ENCODE assay signal across 22 cellular contexts in the genomic region with DNA sequence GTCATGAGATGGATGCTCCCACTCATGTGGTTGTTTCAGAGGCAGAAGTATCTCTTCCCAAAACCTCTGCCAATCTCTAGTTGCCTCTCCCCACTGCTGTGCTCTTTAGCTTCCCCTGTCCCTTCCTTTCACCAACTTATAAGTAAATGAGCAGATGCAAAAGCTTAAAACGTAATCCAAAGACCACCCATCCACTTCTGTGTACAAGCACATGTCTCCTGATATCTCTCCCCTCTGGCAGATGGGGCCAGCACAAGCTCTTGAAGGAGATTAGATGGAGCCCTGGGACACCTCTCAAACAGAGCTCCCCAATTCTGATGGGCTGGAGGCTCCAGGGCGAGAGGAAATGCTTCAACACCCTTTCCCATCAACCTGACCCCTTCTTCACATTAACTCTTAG.
"Had no signal": no experiment of that assay in that cellular context is flagged by ENCODE, and none has a peak within 500 bp of the region (broad histone marks: within the 10 kb centered on the region; RNA-seq: fewer than 3 reads in every experiment).

No MANE protein-coding gene starts in this region.

- H3K27ac ChIP-seq: breast epithelium, colonic mucosa, Peyer's patch had no signal

- H3K4me3 ChIP-seq: breast epithelium, colonic mucosa, MG63, Peyer's patch had no signal

- H3K4me1 ChIP-seq: breast epithelium, colonic mucosa had no signal

- H3K27me3 ChIP-seq: breast epithelium, colonic mucosa, MG63, Peyer's patch had no signal

- H3K27ac Mint-ChIP-seq: activated B cell treated with CpG ODN at 0.5 μM for 24 hours; activated CD4-positive, alpha-beta memory T cell treated with anti-CD3 and anti-CD28 coated beads for 36 hours; activated CD4-positive, alpha-beta T cell treated with anti-CD3 and anti-CD28 coated beads, Interleukin-2, amount 10 ng/mL, durations not matched to agents 7 days and 5 days; activated naive CD4-positive, alpha-beta T cell treated with anti-CD3 and anti-CD28 coated beads, Interleukin-2, amount 10 ng/mL, durations not matched to agents 7 days and 5 days; activated naive CD8-positive, alpha-beta T cell treated with anti-CD3 and anti-CD28 coated beads for 36 hours; activated T-helper 17 cell treated with anti-CD3 and anti-CD28 coated beads, Interleukin-2, amount 50 U/mL, for 72 hours had no signal

- H3K4me1 Mint-ChIP-seq: activated B cell treated with CpG ODN at 0.5 μM for 24 hours had no signal

- H3K4me3 Mint-ChIP-seq: activated B cell treated with CpG ODN at 0.5 μM for 24 hours; activated CD4-positive, alpha-beta memory T cell treated with anti-CD3 and anti-CD28 coated beads for 36 hours; activated CD4-positive, alpha-beta T cell treated with anti-CD3 and anti-CD28 coated beads, Interleukin-2, amount 10 ng/mL, durations not matched to agents 7 days and 5 days; activated naive CD4-positive, alpha-beta T cell treated with anti-CD3 and anti-CD28 coated beads, Interleukin-2, amount 10 ng/mL, durations not matched to agents 7 days and 5 days; activated naive CD8-positive, alpha-beta T cell treated with anti-CD3 and anti-CD28 coated beads for 36 hours; T-helper 1 cell treated with Interleukin-12 subunit alpha and Interleukin-12 subunit beta and Interleukin-4 antibody, amounts not matched to agents 30 μg/mL and 1 μg/mL, for 36 hours had no signal

- DNase-seq: activated B cell treated with CpG ODN at 0.5 μM for 24 hours; activated CD4-positive, alpha-beta memory T cell treated with anti-CD3 and anti-CD28 coated beads for 36 hours; activated CD4-positive, alpha-beta T cell treated with anti-CD3 and anti-CD28 coated beads, Interleukin-2, amount 10 ng/mL, durations not matched to agents 7 days and 5 days; activated gamma-delta T cell treated with Interleukin-2 at 50 U/mL for 16 hours; activated naive CD4-positive, alpha-beta T cell treated with anti-CD3 and anti-CD28 coated beads, Interleukin-2, amount 10 ng/mL, durations not matched to agents 7 days and 5 days; activated naive CD8-positive, alpha-beta T cell treated with anti-CD3 and anti-CD28 coated beads for 36 hours; activated T-cell treated with anti-CD3 and anti-CD28 coated beads for 4 hours; activated T-cell treated with anti-CD3 and anti-CD28 coated beads, Interleukin-2, amount 50 U/mL, for 48 hours; caudate nucleus; colonic mucosa; MG63; NCI-H146; NCI-H187 treated with DMSO at 0.1 percent for 48 hours; NCI-H2081 treated with DMSO at 0.1 percent for 48 hours; NCI-H446; NCI-H526; Peyer's patch; SHP77; T-helper 9 cell had no signal

- ATAC-seq: activated T-helper 17 cell treated with anti-CD3 and anti-CD28 coated beads, Interleukin-2, amount 50 U/mL, for 72 hours had no signal

- H3K36me3 ChIP-seq: breast epithelium, colonic mucosa, MG63, Peyer's patch had no signal

- H3K9me3 Mint-ChIP-seq: activated B cell treated with CpG ODN at 0.5 μM for 24 hours; activated CD4-positive, alpha-beta memory T cell treated with anti-CD3 and anti-CD28 coated beads for 36 hours; activated CD4-positive, alpha-beta T cell treated with anti-CD3 and anti-CD28 coated beads, Interleukin-2, amount 10 ng/mL, durations not matched to agents 7 days and 5 days; activated naive CD4-positive, alpha-beta T cell treated with anti-CD3 and anti-CD28 coated beads, Interleukin-2, amount 10 ng/mL, durations not matched to agents 7 days and 5 days; activated naive CD8-positive, alpha-beta T cell treated with anti-CD3 and anti-CD28 coated beads for 36 hours; activated T-helper 17 cell treated with anti-CD3 and anti-CD28 coated beads, Interleukin-2, amount 50 U/mL, for 72 hours; T-helper 1 cell treated with Interleukin-12 subunit alpha and Interleukin-12 subunit beta and Interleukin-4 antibody, amounts not matched to agents 30 μg/mL and 1 μg/mL, for 36 hours had no signal

- H3K36me3 Mint-ChIP-seq: activated CD4-positive, alpha-beta memory T cell treated with anti-CD3 and anti-CD28 coated beads for 36 hours had no signal

- H3K27me3 Mint-ChIP-seq: activated CD4-positive, alpha-beta memory T cell treated with anti-CD3 and anti-CD28 coated beads for 36 hours; activated T-helper 17 cell treated with anti-CD3 and anti-CD28 coated beads, Interleukin-2, amount 50 U/mL, for 72 hours had no signal

- H3K9me3 ChIP-seq: breast epithelium, colonic mucosa, MG63, Peyer's patch had no signal
